Comparison of ENCODE assay signal across 20 cellular contexts in the genomic region with DNA sequence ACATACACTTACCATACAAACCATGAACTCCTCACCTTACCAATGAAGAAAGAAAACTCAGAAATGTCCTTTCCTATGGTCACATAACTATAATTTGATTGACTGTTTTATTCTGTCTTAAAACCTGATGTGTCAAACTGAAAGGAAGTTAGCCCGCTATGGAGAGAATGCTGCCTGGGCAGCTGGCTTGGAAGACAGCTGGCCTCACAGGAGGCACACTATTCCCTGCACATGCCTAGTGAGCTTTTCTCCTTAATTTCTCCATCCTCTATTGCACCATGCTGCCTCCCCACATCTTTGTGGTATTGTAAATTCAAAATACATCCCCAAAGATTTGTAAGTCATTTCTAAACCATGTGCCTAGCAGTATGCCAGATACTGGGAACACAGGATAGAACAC.
"Had no signal": no experiment of that assay in that cellular context is flagged by ENCODE, and none has a peak within 500 bp of the region (broad histone marks: within the 10 kb centered on the region; RNA-seq: fewer than 3 reads in every experiment).

No MANE protein-coding gene starts in this region.

- DNase-seq: dorsolateral prefrontal cortex; effector CD4-positive, alpha-beta T cell; head of caudate nucleus; kidney; mesenchymal stem cell; mucosa of descending colon; naive thymus-derived CD4-positive, alpha-beta T cell; stimulated activated CD4-positive, alpha-beta T cell treated with anti-CD3 and anti-CD28 coated beads, Interleukin-2, amount 100 ng/mL, for 24 hours; stimulated activated CD4-positive, alpha-beta T cell treated with anti-CD3 and anti-CD28 coated beads, Interleukin-4, amount 100 ng/mL, for 24 hours; stimulated activated naive CD4-positive, alpha-beta T cell treated with Interleukin-2 at 50 U/mL for 16 hours; stomach; thyroid gland had no signal

- H3K27ac Mint-ChIP-seq: mesothelial cell of epicardium; naive thymus-derived CD4-positive, alpha-beta T cell; nephron; neural progenitor cell; progenitor cell of endocrine pancreas; stimulated activated effector memory CD8-positive, alpha-beta T cell treated with anti-CD3 and anti-CD28 coated beads, Interleukin-12 subunit alpha, Interleukin-12 subunit beta, amount 100 ng/mL, for 72 hours; type B pancreatic cell had no signal

- H3K4me1 Mint-ChIP-seq: mesothelial cell of epicardium; naive thymus-derived CD4-positive, alpha-beta T cell; nephron; neural progenitor cell; stimulated activated effector memory CD8-positive, alpha-beta T cell treated with anti-CD3 and anti-CD28 coated beads, Interleukin-12 subunit alpha, Interleukin-12 subunit beta, amount 100 ng/mL, for 72 hours had no signal

- H3K27me3 ChIP-seq: neural progenitor cell, stomach, thyroid gland had no signal

- H3K27me3 Mint-ChIP-seq: progenitor cell of endocrine pancreas had no signal

- H3K27ac ChIP-seq: dorsolateral prefrontal cortex, neural progenitor cell, parathyroid adenoma, stomach, thyroid gland had no signal

- H3K4me3 Mint-ChIP-seq: mesothelial cell of epicardium; naive thymus-derived CD4-positive, alpha-beta T cell; nephron; neural progenitor cell; stimulated activated effector memory CD8-positive, alpha-beta T cell treated with anti-CD3 and anti-CD28 coated beads, Interleukin-12 subunit alpha, Interleukin-12 subunit beta, amount 100 ng/mL, for 72 hours; type B pancreatic cell had no signal

- H3K9me3 ChIP-seq: mucosa of descending colon, stomach, thyroid gland had no signal

- H3K36me3 Mint-ChIP-seq: mesothelial cell of epicardium; naive thymus-derived CD4-positive, alpha-beta T cell; neural progenitor cell; stimulated activated effector memory CD8-positive, alpha-beta T cell treated with anti-CD3 and anti-CD28 coated beads, Interleukin-12 subunit alpha, Interleukin-12 subunit beta, amount 100 ng/mL, for 72 hours; type B pancreatic cell had no signal

- H3K4me3 ChIP-seq: dorsolateral prefrontal cortex, lung, mucosa of descending colon, neural progenitor cell, stomach, thyroid gland had no signal

- H3K4me1 ChIP-seq: neural progenitor cell, parathyroid adenoma, thyroid gland had no signal

- H3K36me3 ChIP-seq: neural progenitor cell, stomach, thyroid gland had no signal

- H3K9me3 Mint-ChIP-seq: mesothelial cell of epicardium; neural progenitor cell; stimulated activated effector memory CD8-positive, alpha-beta T cell treated with anti-CD3 and anti-CD28 coated beads, Interleukin-12 subunit alpha, Interleukin-12 subunit beta, amount 100 ng/mL, for 72 hours had no signal

- H3K4me2 ChIP-seq: neural progenitor cell had no signal

- H3K79me2 ChIP-seq: parathyroid adenoma had no signal

- H2AFZ ChIP-seq: neural progenitor cell, parathyroid adenoma had no signal

- H3K9ac ChIP-seq: neural progenitor cell, parathyroid adenoma had no signal
